Comparison of ENCODE assay signal across 10 cellular contexts in genomic region chr9:131255731-131256197, GRCh38. TPM values are rescaled to one million over a fixed set of nuclear protein-coding genes. Genes with fewer than 3 reads are reported as not detected.
DNase-seq lines count a peak whose midpoint lies in the region; ATAC-seq, FAIRE-seq and TF ChIP-seq lines count a peak whose summit lies in the region.
"Had no signal": no experiment of that assay in that cellular context is flagged by ENCODE, and none has a peak within 500 bp of the region (broad histone marks: within the 10 kb centered on the region; RNA-seq: fewer than 3 reads in every experiment).

No MANE protein-coding gene starts in this region.

- peak overlapping the region; percentile 24; the same call in 1 of the 2 replicates for H3K4me2 ChIP-seq in K562 (ENCODE audit: insufficient read depth, low read length)

- H3K27me3 ChIP-seq in ACC112 (ENCODE audit: insufficient read depth, low read length), result no peaks in the 10 kb centered on the region
- peaks cover 0 to 4% of the 10 kb centered on the region in 2 experiments; a peak in 1 of 5 replicates for H3K27me3 ChIP-seq in K562 (ENCODE audit: control insufficient read depth in 2 of 2, insufficient read depth in 2 of 2, low read length in 2 of 2)

- H3K9me3 ChIP-seq in K562 (replicated peaks; ENCODE audit: control insufficient read depth, insufficient read depth, low read depth, low read length), result no peaks in the 10 kb centered on the region

- no peaks in the 10 kb centered on the region for H3K36me3 ChIP-seq in ACC112 (ENCODE audit: insufficient read depth, low read length)
- peaks cover 30% of the 10 kb centered on the region; the same call in 1 of the 3 replicates for H3K36me3 ChIP-seq in K562 (ENCODE audit: control insufficient read depth, insufficient read depth, low read length)

- no peak for TF ChIP-seq POLR2A in K562 (conservative IDR thresholded peaks at IDR 0.05)

- POLR2A ChIA-PET in K562 (lab: Yijun Ruan, JAX), result interaction anchor here (0.5 to 17.3 kb wide), 17 partner anchors 6 to 1374 kb away, joined by 3 to 338 read pairs (median 4); partner anchors contain the start of genes FAM78A and NUP214

- no peak for FAIRE-seq in K562 (lab: Jason Lieb, UNC)

- DNase-seq in K562 (ENCODE audit: extremely low read depth in 1 of 4, low spot score in 3 of 4) (no peak), myocyte (ENCODE audit: low read depth) (peak; percentile 84), occipital lobe (lab: John Stamatoyannopoulos, UW) (no peak), NCI-H187 treated with DMSO at 0.1 percent for 48 hours (lab: John Stamatoyannopoulos, UW) (no peak), activated gamma-delta T cell (lab: John Stamatoyannopoulos, UW) (no peak)
- no peak for DNase-seq in central memory CD4-positive, alpha-beta T cell
- DNase-seq: DMS 273 treated with DMSO at 0.1 percent for 48 hours, NCI-H1436 treated with DMSO at 0.1 percent for 48 hours had no signal

- intact Hi-C loops in K562 (cut with micrococcal nuclease), result no loop called here

- H3K27ac ChIP-seq in ACC112 (ENCODE audit: low read depth, low read length) (no peak overlapping the region), K562 (ENCODE audit: extremely low read depth, low read depth, low read length) (peak overlapping the region; percentile 38; the same call in 2 of the 3 replicates)

- H4K20me1 ChIP-seq in K562 (replicated peaks; ENCODE audit: control insufficient read depth, insufficient read depth, low read length), result 0 out of 2 replicates have a peak, but pooled peaks cover 4% of the 10 kb centered on the region

- TF ChIP-seq RAD21 in K562 (CRISPR knock-in tag; conservative IDR thresholded peaks at IDR 0.05 in 1 of 2, IDR thresholded peaks at IDR 0.05 in 1 of 2), result no peak

- no TSS peak for BruUV-seq in K562 (replicated peaks; lab: Mats Ljungman, UMichigan)

- H2AFZ ChIP-seq in ACC112 (ENCODE audit: low read length, unreplicated experiment) (peak overlapping the region; percentile 75), K562 (ENCODE audit: low read depth, low read length) (peak overlapping the region; percentile 79)

- no peak for TF ChIP-seq EP300 in K562 (IDR thresholded peaks at IDR 0.05; ENCODE audit: low read length)

- H3K4me1 ChIP-seq in ACC112 (ENCODE audit: control insufficient read depth, insufficient read depth, low read length, unreplicated experiment) (peaks cover 12% of the 10 kb centered on the region), K562 (replicated peaks in 1 of 2; ENCODE audit: control insufficient read depth in 2 of 2, insufficient read depth in 2 of 2, low read length in 2 of 2) (peaks cover 12 to 37% of the 10 kb centered on the region in 2 experiments)

- no peak for TF ChIP-seq CTCF in K562 (IDR thresholded peaks at IDR 0.05 in 2 of 3, conservative IDR thresholded peaks at IDR 0.05 in 1 of 3; ENCODE audit: insufficient read depth in 2 of 3, low read depth in 1 of 3, low read length in 3 of 3)

- in situ Hi-C loops in K562 (cut with MboI), result no loop called here

- H3K4me3 ChIP-seq in ACC112 (ENCODE audit: low read depth, low read length), result no peak overlapping the region
- no peak overlapping the region for H3K4me3 ChIP-seq in K562

- peaks cover 8% of the 10 kb centered on the region for H3K9me1 ChIP-seq in K562 (ENCODE audit: control insufficient read depth, insufficient read depth, low read length)

- 77% methylated on average over 7 of the region's 7 CpGs for WGBS in K562 (ENCODE audit: insufficient coverage, low coverage, missing lambda C conversion rate)

- CTCF ChIA-PET in K562 (lab: Yijun Ruan, JAX; ENCODE audit: low intra/inter-chr PET ratio), result no interaction called here

- peak; percentile 1 for ATAC-seq in HG02678 (IDR thresholded peaks at IDR 0.05; ENCODE audit: unreplicated experiment)
- peak; percentile 3 for ATAC-seq in K562

- peak overlapping the region in 1 of 2 experiments; percentile 62; a peak in 2 of 4 replicates for H3K9ac ChIP-seq in K562 (ENCODE audit: insufficient read depth in 1 of 2, low read depth in 2 of 2, low read length in 2 of 2)

- H3K79me2 ChIP-seq in ACC112 (ENCODE audit: control insufficient read depth, insufficient read depth, low read length, unreplicated experiment) (no peaks in the 10 kb centered on the region), K562 (ENCODE audit: control insufficient read depth, insufficient read depth, low read length) (no peaks in the 10 kb centered on the region)

TF ChIP-seq in K562, 482 proteins besides CTCF, POLR2A, EP300 and RAD21:
- TF ChIP-seq TAF7 (tag; IDR thresholded peaks at IDR 0.05), result no peak

RNA-seq across cellular contexts. Expression of gene FAM78A, which starts 20.5 kb away (rescaled TPM):
- 38.6 and 86.5 TPM in 2 replicates for total RNA-seq in K562 (2011; cell fraction: chromatin; rRNA removed; ENCODE audit: low replicate concordance)
- total RNA-seq in K562 (2011; cell fraction: nucleolus; rRNA removed), result 61.2 and 70.5 TPM in 2 replicates
- 59.7 and 74.0 TPM in 2 replicates for total RNA-seq in K562 (2011; cell fraction: nucleoplasm; rRNA removed)
- 55.5 and 85.8 TPM in 2 replicates for total RNA-seq in K562 (2014; rRNA removed)
- total RNA-seq in K562 (2014; rRNA removed; fragmentation: Illumina TruSeq; extraction: Trizol), result 23.7 and 28.6 TPM in 2 replicates
- 55.6 and 55.9 TPM in 2 replicates for total RNA-seq in K562 (2015; rRNA removed; fragmentation: Illumina TruSeq; extraction: Trizol)
- total RNA-seq in K562 (2021), result 103 and 105 TPM in 2 replicates
- polyA plus RNA-seq in K562 (2011; rRNA removed), result 29.9 and 50.1 TPM in 2 replicates
- 60.0 and 102 TPM in 2 replicates for polyA plus RNA-seq in K562 (2011; cell fraction: cytosol; rRNA removed)
- 43.9 and 60.4 TPM in 2 replicates for polyA plus RNA-seq in K562 (2011; cell fraction: nucleus; rRNA removed)
- 66.9 and 81.0 TPM in 2 replicates for polyA plus RNA-seq in K562 (2012)
- 65.0 and 68.7 TPM in 2 replicates for polyA plus RNA-seq in K562 (2014; fragmentation: Illumina TruSeq; extraction: Trizol)
- polyA plus RNA-seq in K562 (2014; fragmentation: Nextera tagmentation; extraction: Ambion mirVana), result 1 to 10 TPM in 1 of 2 experiments, under 1 TPM in 1; 0.56 to 1.2 TPM
- 55.2 and 59.6 TPM in 2 replicates for polyA plus RNA-seq in K562 (2014; rRNA removed)
- 23.2 and 33.4 TPM in 2 replicates for polyA minus RNA-seq in K562 (2011; rRNA and poly(A)+ RNA removed)
- 57.5 and 69.4 TPM in 2 replicates for polyA minus RNA-seq in K562 (2011; cell fraction: cytosol; rRNA and poly(A)+ RNA removed)
- polyA minus RNA-seq in K562 (2011; cell fraction: nucleus; rRNA and poly(A)+ RNA removed), result 13.3 and 20.8 TPM in 2 replicates
- 6.1 and 7.0 TPM in 2 replicates for total RNA-seq in myocyte
- polyA plus RNA-seq in myocyte (2012), result 4.4 TPM
- total RNA-seq in occipital lobe, result 1.7 TPM

RNA-seq across cellular contexts. Expression of gene PLPP7, which starts 33.8 kb away (rescaled TPM):
- 0.49 TPM in 1 of 2 replicates, not detected in the other for total RNA-seq in K562 (2011; cell fraction: chromatin; rRNA removed; ENCODE audit: low replicate concordance)
- 1.1 and 1.2 TPM in 2 replicates for total RNA-seq in K562 (2011; cell fraction: nucleolus; rRNA removed)
- 0.66 and 0.99 TPM in 2 replicates for total RNA-seq in K562 (2011; cell fraction: nucleoplasm; rRNA removed)
- total RNA-seq in K562 (2014; rRNA removed), result 0.23 and 0.65 TPM in 2 replicates
- total RNA-seq in K562 (2014; rRNA removed; fragmentation: Illumina TruSeq; extraction: Trizol), result not detected in 2 replicates
- 0.18 and 0.30 TPM in 2 replicates for total RNA-seq in K562 (2015; rRNA removed; fragmentation: Illumina TruSeq; extraction: Trizol)
- 0.56 and 0.93 TPM in 2 replicates for total RNA-seq in K562 (2021)
- polyA plus RNA-seq in K562 (2011; rRNA removed), result 0.18 and 0.41 TPM in 2 replicates
- 0.48 and 0.50 TPM in 2 replicates for polyA plus RNA-seq in K562 (2011; cell fraction: cytosol; rRNA removed)
- 0.68 and 0.87 TPM in 2 replicates for polyA plus RNA-seq in K562 (2011; cell fraction: nucleus; rRNA removed)
- 0.64 and 1.3 TPM in 2 replicates for polyA plus RNA-seq in K562 (2012)
- 0.09 and 0.37 TPM in 2 replicates for polyA plus RNA-seq in K562 (2014; fragmentation: Illumina TruSeq; extraction: Trizol)
- polyA plus RNA-seq in K562 (2014; fragmentation: Nextera tagmentation; extraction: Ambion mirVana), result not detected
- 0.86 TPM in 1 of 2 replicates, not detected in the other for polyA plus RNA-seq in K562 (2014; rRNA removed)
- polyA minus RNA-seq in K562 (2011; rRNA and poly(A)+ RNA removed), result 0.09 and 0.11 TPM in 2 replicates
- not detected in 2 replicates for polyA minus RNA-seq in K562 (2011; cell fraction: cytosol; rRNA and poly(A)+ RNA removed)
- 0.13 and 1.00 TPM in 2 replicates for polyA minus RNA-seq in K562 (2011; cell fraction: nucleus; rRNA and poly(A)+ RNA removed)
- total RNA-seq in myocyte, result 63.5 and 92.3 TPM in 2 replicates
- 23.8 TPM for polyA plus RNA-seq in myocyte (2012)
- total RNA-seq in occipital lobe, result 5.5 TPM
